8 cellular contexts compared by ENCODE assay signal in the genomic region with DNA sequence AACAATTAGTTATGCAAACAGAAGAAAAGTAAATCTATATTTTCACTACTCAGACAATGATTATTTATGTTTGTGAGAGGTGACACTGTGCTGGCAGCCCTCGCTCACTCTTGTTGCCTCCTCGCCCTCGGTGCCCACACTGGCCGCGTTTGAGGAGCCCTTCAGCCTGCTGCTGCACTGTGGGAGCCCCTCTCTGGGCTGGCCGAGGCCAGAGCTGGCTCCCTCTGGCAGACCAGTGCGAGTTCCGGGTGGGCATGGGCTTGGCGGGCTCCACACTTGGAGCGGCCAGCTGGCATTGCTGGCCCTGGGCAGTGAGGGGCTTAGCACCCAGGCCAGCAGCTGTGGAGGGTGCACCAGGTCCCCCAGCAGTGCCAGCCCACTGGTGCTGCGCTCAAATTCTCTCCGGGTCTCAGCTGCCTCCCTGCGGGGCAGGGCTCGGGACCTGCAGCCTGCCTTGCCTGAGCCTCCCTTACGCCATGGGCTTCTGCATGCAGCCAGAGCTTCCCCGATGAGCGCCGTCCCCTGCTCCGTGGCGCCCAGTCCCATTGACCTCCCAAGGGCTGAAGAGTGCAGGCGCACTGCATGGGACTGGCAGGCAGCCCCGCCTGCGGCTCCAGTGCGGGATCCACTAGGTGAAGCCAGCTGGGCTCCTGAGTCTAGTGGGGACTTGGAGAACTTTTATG.
"Had no signal": no experiment of that assay in that cellular context is flagged by ENCODE, and none has a peak within 500 bp of the region (broad histone marks: within the 10 kb centered on the region; RNA-seq: fewer than 3 reads in every experiment).

No MANE protein-coding gene starts in this region.

- H3K27ac Mint-ChIP-seq: HFFc6 had no signal

- H3K4me1 ChIP-seq: HAP-1 had no signal

- ATAC-seq: HCT116, K562 had no signal

- H3K4me3 ChIP-seq: GM23248, HAP-1, K562 had no signal

- H3K4me3 Mint-ChIP-seq: HFFc6 had no signal

- H3K27ac ChIP-seq: GM23248 had no signal

- DNase-seq: GM23248, GOT3, H7, HFFc6, IMR-90 had no signal

- H3K9ac ChIP-seq: GM23248 had no signal

- H3K36me3 ChIP-seq: HAP-1 had no signal
